In the genomic region with DNA sequence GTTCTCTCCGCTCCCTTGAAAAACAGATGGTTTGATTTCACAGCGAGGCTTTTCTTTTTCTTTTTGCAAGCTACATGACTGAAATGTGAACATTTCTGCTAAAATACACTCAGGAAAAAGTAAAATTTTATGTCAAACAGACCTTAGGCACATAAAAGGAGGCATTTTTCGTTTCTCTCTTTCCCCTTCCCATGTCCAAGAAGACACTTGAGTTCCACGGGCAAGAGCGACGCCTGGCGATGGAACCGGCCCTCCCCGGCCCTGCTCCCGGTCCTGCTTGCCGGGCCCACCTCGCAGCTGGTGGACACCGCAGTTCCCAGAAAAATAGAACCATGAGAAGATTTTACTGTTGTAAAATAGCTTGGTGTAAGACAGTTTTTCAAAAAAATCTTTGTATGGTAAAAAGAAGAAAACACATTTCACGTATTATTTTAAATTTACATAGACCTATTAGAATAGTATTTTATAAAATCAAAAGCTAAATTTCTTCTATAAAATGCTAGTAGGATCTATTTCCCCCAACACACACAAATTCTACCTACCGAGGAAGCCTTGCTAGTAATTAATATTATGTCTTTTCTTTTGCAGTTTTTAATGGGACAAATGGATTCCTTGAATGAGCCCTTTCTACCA, we compare ENCODE assay signal across 8 cellular contexts. TPM values are rescaled to one million over a fixed set of nuclear protein-coding genes. Genes with fewer than 3 reads are reported as not detected.
DNase-seq lines count a peak whose midpoint lies in the region; ATAC-seq and TF ChIP-seq lines count a peak whose summit lies in the region.

No MANE protein-coding gene starts in this region.

- peaks cover 0 to 30% of the 10 kb centered on the region in 2 donors for H3K4me1 ChIP-seq in thoracic aorta (ENCODE audit: control insufficient read depth in 1 of 2, low read depth in 2 of 2)

- H3K36me3 Mint-ChIP-seq in natural killer cell = no peaks in the 10 kb centered on the region

- H3K4me3 Mint-ChIP-seq in natural killer cell = peak overlapping the region; percentile 87

- H3K9me3 Mint-ChIP-seq in natural killer cell = no peaks in the 10 kb centered on the region

- peak in 2 of 3 donors; percentile 63 to 65 for ATAC-seq in natural killer cell
- ATAC-seq in thoracic aorta (ENCODE audit: insufficient number of reproducible peaks, low FRiP score, low read depth) = no peak
- no peak for ATAC-seq in GM19351 (IDR thresholded peaks at IDR 0.05; ENCODE audit: unreplicated experiment)

- H3K27me3 ChIP-seq in thoracic aorta (replicated peaks; ENCODE audit: insufficient read depth) = no peaks in the 10 kb centered on the region

- H3K4me3 ChIP-seq in thoracic aorta = peak overlapping the region; percentile 75

- H3K4me1 Mint-ChIP-seq in natural killer cell = peaks cover 0 to 9% of the 10 kb centered on the region in 2 donors

- H3K9me3 ChIP-seq in thoracic aorta = no peaks in the 10 kb centered on the region

- peak; percentile 64 for TF ChIP-seq CTCF in natural killer cell (IDR thresholded peaks at IDR 0.05)
- peak; percentile 66 for TF ChIP-seq CTCF in thoracic aorta (IDR thresholded peaks at IDR 0.05)

- intact Hi-C loops in natural killer cell (cut with micrococcal nuclease) = no loop called here

- H3K36me3 ChIP-seq in thoracic aorta = no peaks in the 10 kb centered on the region

- H3K27ac ChIP-seq in thoracic aorta = peak overlapping the region; percentile 72 to 83

- DNase-seq in DMS 273 (lab: John Stamatoyannopoulos, UW; ENCODE audit: unreplicated experiment) (peak; percentile 82), DMS 273 treated with DMSO at 0.1 percent for 48 hours (lab: John Stamatoyannopoulos, UW) (no peak), NCI-H526 (lab: John Stamatoyannopoulos, UW) (peak; percentile 31 to 79), fibroblast of the conjunctiva (ENCODE audit: low read depth) (peak; percentile 49), natural killer cell (peak; percentile 36), thoracic aorta (ENCODE audit: low spot score) (no peak)
- DNase-seq in activated effector memory CD4-positive, alpha-beta T cell treated with anti-CD3 and anti-CD28 coated beads, Interleukin-2, amount 50 U/mL, for 16 hours = peak; percentile 78

- H3K27ac Mint-ChIP-seq in natural killer cell = no peak overlapping the region

- peaks cover 9 to 20% of the 10 kb centered on the region in 2 donors for H3K27me3 Mint-ChIP-seq in natural killer cell (ENCODE audit: low read depth in 2 of 2)

RNA-seq across cellular contexts. Expression of a gene that starts 2.3 kb away (rescaled TPM):
- total RNA-seq in natural killer cell = 1 to 10 TPM; 1.1 to 2.0 (median 1.7) TPM
- 10 to 100 TPM; 11.3 to 12.7 TPM for total RNA-seq in thoracic aorta

RNA-seq across cellular contexts. Expression of a gene that starts 25.5 kb away (rescaled TPM):
- total RNA-seq in natural killer cell (100 to 1,000 TPM in 2 of 3 donors, 10 to 100 TPM in 1; 87.2 to 104 (median 102) TPM), thoracic aorta (10 to 100 TPM; 77.6 to 85.1 TPM)

RNA-seq across cellular contexts. Expression of a gene that starts 26.4 kb away (rescaled TPM):
- total RNA-seq in natural killer cell = 10 to 100 TPM; 28.3 to 42.2 (median 32.3) TPM
- 10 to 100 TPM; 28.6 to 40.6 TPM for total RNA-seq in thoracic aorta

Comparison
In these comparisons a context has a peak if more than half of its experiments do, and no peak if none do; other contexts are left out.
1. DNase-seq: peak in DMS 273 (single experiment), NCI-H526 (2 of 2), activated effector memory CD4-positive, alpha-beta T cell treated with anti-CD3 and anti-CD28 coated beads, Interleukin-2, amount 50 U/mL, for 16 hours (single experiment), fibroblast of the conjunctiva (single experiment) and natural killer cell (single experiment); none in DMS 273 treated with DMSO at 0.1 percent for 48 hours (single experiment) and thoracic aorta (single experiment).
2. ATAC-seq: peak in natural killer cell (2 of 3); none in thoracic aorta (single experiment) and GM19351 (single experiment).
3. RNA of a gene that starts 2.3 kb away (total RNA-seq): 11.3 to 12.7 TPM in thoracic aorta; 1.1 to 2.0 TPM in natural killer cell; every median in the first group is over 4 times any median in the second.